In genomic region chr19:36377541-36378178, GRCh38 we compare ENCODE assay signal across 8 cellular contexts. TPM values are rescaled to one million over a fixed set of nuclear protein-coding genes. Genes with fewer than 3 reads are reported as not detected.
DNase-seq lines count a peak whose midpoint lies in the region; ATAC-seq and TF ChIP-seq lines count a peak whose summit lies in the region.

No MANE protein-coding gene starts in this region.

- H3K4me1 Mint-ChIP-seq in naive B cell, result peaks cover 7 to 34% (median 22%) of the 10 kb centered on the region in 3 donors

- peaks cover 0 to 3% (median 0%) of the 10 kb centered on the region in 7 donors for H3K9me3 Mint-ChIP-seq in naive B cell

- H3K27me3 ChIP-seq in KMS-11 (ENCODE audit: insufficient read depth, low read depth) (no peaks in the 10 kb centered on the region), adrenal gland (no peaks in the 10 kb centered on the region)

- TF ChIP-seq CTCF in AG10803 (conservative IDR thresholded peaks at IDR 0.05; ENCODE audit: low read length) (no peak), KMS-11 (conservative IDR thresholded peaks at IDR 0.05; ENCODE audit: low read depth, low read length) (no peak), coronary artery (IDR thresholded peaks at IDR 0.05) (no peak), GM10266 (IDR thresholded peaks at IDR 0.05; ENCODE audit: control insufficient read depth, insufficient read depth, low read depth, missing control alignments) (no peak), adrenal gland (IDR thresholded peaks at IDR 0.05) (no peak)

- peak overlapping the region in 4 of 6 donors; percentile 94 to 98 (median 96) for H3K27ac Mint-ChIP-seq in naive B cell

- H4K20me1 ChIP-seq in KMS-11 (ENCODE audit: insufficient read depth), result no peaks in the 10 kb centered on the region

- 0 out of 2 replicates have a peak, but pooled peaks cover 4% of the 10 kb centered on the region for H3K36me3 ChIP-seq in KMS-11 (ENCODE audit: insufficient read depth)
- H3K36me3 ChIP-seq in adrenal gland (replicated peaks in 1 of 2), result no peaks in the 10 kb centered on the region

- TF ChIP-seq POLR2A in adrenal gland (IDR thresholded peaks at IDR 0.05), result no peak

- WGBS in adrenal gland, 4 donors, result 51 to 54% (median 52%) methylated on average over 9 to 10 of the region's 10 CpGs

- no peak for ATAC-seq in naive B cell (ENCODE audit: low read depth in 2 of 2)

- H3K4me3 Mint-ChIP-seq in naive B cell, result peak overlapping the region; percentile 96 to 100 (median 98)

- peak overlapping the region; percentile 100; the same call in 1 of the 2 replicates for H2AFZ ChIP-seq in KMS-11 (ENCODE audit: low read depth)

- H3K4me1 ChIP-seq in KMS-11 (ENCODE audit: low read depth, poor library complexity, severe bottlenecking) (peaks cover 9% of the 10 kb centered on the region), adrenal gland (replicated peaks in 1 of 2) (peaks cover 9 to 13% of the 10 kb centered on the region in 2 donors)

- H3K9ac ChIP-seq in KMS-11, result no peak overlapping the region

- H3K4me3 ChIP-seq in AG10803 (ENCODE audit: low read length) (peak overlapping the region; percentile 86), KMS-11 (IDR thresholded peaks at IDR 0.05; ENCODE audit: insufficient read depth, low read depth, low read length) (no peak overlapping the region), coronary artery (peak overlapping the region; percentile 83), adrenal gland (peak overlapping the region in 1 of 4 donors; percentile 86)

- peaks cover 2 to 3% of the 10 kb centered on the region in 2 donors for H3K36me3 Mint-ChIP-seq in naive B cell

- H3K27ac ChIP-seq in KMS-11 (no peak overlapping the region), coronary artery (peak overlapping the region; percentile 21 to 88), adrenal gland (peak overlapping the region in 2 of 5 donors; percentile 89 to 90)

- no peaks in the 10 kb centered on the region for H3K9me3 ChIP-seq in adrenal gland (replicated peaks in 1 of 3)

- no peaks in the 10 kb centered on the region for H3K27me3 Mint-ChIP-seq in naive B cell

- H3K79me2 ChIP-seq in KMS-11 (ENCODE audit: insufficient read depth, low read depth), result no peaks in the 10 kb centered on the region

- DNase-seq in AG10803 (ENCODE audit: low read depth), result no peak
- no peak for DNase-seq in coronary artery (ENCODE audit: low spot score)
- DNase-seq in naive B cell, result no peak
- DNase-seq in GM10266 (ENCODE audit: extremely low spot score), result no peak
- DNase-seq in NCI-H187 (lab: John Stamatoyannopoulos, UW), result no peak
- no peak for DNase-seq in Ammon's horn (ENCODE audit: low spot score)
- DNase-seq in adrenal gland, result no peak

- peak overlapping the region; percentile 89; the same call in 1 of the 2 replicates for H3K4me2 ChIP-seq in KMS-11

- intact Hi-C loops in adrenal gland (cut with DNase I), result no loop called here

RNA-seq across cellular contexts. Expression of gene ZFP14, which starts 1.3 kb away (rescaled TPM):
- 10 to 100 TPM in 1 of 6 donors, 1 to 10 TPM in 5; 2.9 to 11.6 (median 5.2) TPM for polyA plus RNA-seq in naive B cell (ENCODE audit: low read depth in 6 of 6)
- 1 to 10 TPM; 2.2 to 9.1 (median 4.1) TPM for total RNA-seq in adrenal gland
- 1 to 10 TPM; 1.7 to 4.5 (median 3.2) TPM for polyA plus RNA-seq in adrenal gland

RNA-seq across cellular contexts. Expression of gene ZFP82, which starts 40.8 kb away (rescaled TPM):
- polyA plus RNA-seq in naive B cell (ENCODE audit: low read depth in 6 of 6), result 10 to 100 TPM; 15.8 to 23.7 (median 17.5) TPM
- 1 to 10 TPM; 2.8 to 6.7 (median 4.6) TPM for total RNA-seq in adrenal gland
- polyA plus RNA-seq in adrenal gland, result 1 to 10 TPM; 2.1 to 5.5 (median 2.7) TPM
